In genomic region chr5:98770158-98770910, GRCh38 we compare ENCODE assay signal across 8 cellular contexts. TPM values are rescaled to one million over a fixed set of nuclear protein-coding genes. Genes with fewer than 3 reads are reported as not detected.
DNase-seq lines count a peak whose midpoint lies in the region; ATAC-seq and TF ChIP-seq lines count a peak whose summit lies in the region.

No MANE protein-coding gene starts in this region.

- H3K9me3 ChIP-seq in Caco-2 (no peaks in the 10 kb centered on the region), SK-N-SH (no peaks in the 10 kb centered on the region), left lung (no peaks in the 10 kb centered on the region)

- no peak for TF ChIP-seq EP300 in SK-N-SH (IDR thresholded peaks at IDR 0.05; ENCODE audit: borderline replicate concordance in 1 of 2, low read depth in 1 of 2, low read length in 1 of 2)

- DNase-seq in Caco-2 (peak in 1 of 2 experiments; percentile 46), SK-N-SH (peak; percentile 48), left lung (peak; percentile 43 to 78)
- no peak for DNase-seq in central memory CD8-positive, alpha-beta T cell (ENCODE audit: low spot score in 2 of 2)
- DNase-seq in stimulated activated CD8-positive, alpha-beta memory T cell treated with anti-CD3 and anti-CD28 coated beads, Interleukin-4, amount 100 ng/mL, for 48 hours = peak; percentile 42

- CTCF ChIA-PET in Caco-2 (lab: Charles Lee) = interaction anchor here (0.6 to 2.4 kb wide), 4 partner anchors 9 to 1236 kb away, joined by 3 to 20 read pairs (median 3); no protein-coding TSS in a partner anchor
- CTCF ChIA-PET in SK-N-SH (lab: Yijun Ruan, JAX) = interaction anchor here (0.6 to 13.6 kb wide), 24 partner anchors 8 to 1539 kb away, joined by 3 to 409 read pairs (median 4); partner anchors contain the start of gene CHD1

- H3K27me3 ChIP-seq in Caco-2 (replicated peaks; ENCODE audit: control insufficient read depth, insufficient read depth, low read length) = no peaks in the 10 kb centered on the region; the same call in 1 of the 2 replicates
- H3K27me3 ChIP-seq in SK-N-SH (ENCODE audit: insufficient read depth) = no peaks in the 10 kb centered on the region
- H3K27me3 ChIP-seq in left lung = peaks cover 0 to 98% of the 10 kb centered on the region in 2 donors

- no peaks in the 10 kb centered on the region for H3K9me2 ChIP-seq in SK-N-SH

- H3K4me3 ChIP-seq in Caco-2 (ENCODE audit: low read depth, low read length) (peak overlapping the region; percentile 46), SK-N-SH (ENCODE audit: low read depth in 2 of 2, low read length in 1 of 2) (peak overlapping the region; percentile 83 to 90), left lung (peak overlapping the region; percentile 54 to 57)

- peaks cover 28% of the 10 kb centered on the region for H3K36me3 Mint-ChIP-seq in Caco-2 (ENCODE audit: insufficient read depth, unreplicated experiment)
- H3K36me3 Mint-ChIP-seq in IgD-negative memory B cell = no peaks in the 10 kb centered on the region
- peaks cover 12% of the 10 kb centered on the region for H3K36me3 Mint-ChIP-seq in central memory CD8-positive, alpha-beta T cell (ENCODE audit: insufficient read depth)

- intact Hi-C loops in Caco-2 (cut with micrococcal nuclease; ENCODE audit: unreplicated experiment) (loop anchor here (2.0 to 10.0 kb wide), 5 partner anchors 262 to 1588 kb away; partner anchors contain the start of gene RIOK2), left lung (cut with DNase I) (no loop called here)

- H3K27me3 Mint-ChIP-seq in Caco-2 (ENCODE audit: insufficient read depth, unreplicated experiment) = no peaks in the 10 kb centered on the region
- peaks cover 19% of the 10 kb centered on the region for H3K27me3 Mint-ChIP-seq in IgD-negative memory B cell
- peaks cover 88% of the 10 kb centered on the region for H3K27me3 Mint-ChIP-seq in central memory CD8-positive, alpha-beta T cell

- H3K4me3 Mint-ChIP-seq in Caco-2 (ENCODE audit: unreplicated experiment) = peak overlapping the region; percentile 82
- peak overlapping the region; percentile 94 to 98 (median 96) for H3K4me3 Mint-ChIP-seq in IgD-negative memory B cell
- H3K4me3 Mint-ChIP-seq in central memory CD8-positive, alpha-beta T cell = peak overlapping the region; percentile 91

- H3K4me1 Mint-ChIP-seq in Caco-2 (ENCODE audit: low read depth, unreplicated experiment) = peaks cover 9% of the 10 kb centered on the region
- H3K4me1 Mint-ChIP-seq in IgD-negative memory B cell = peaks cover 12 to 38% (median 36%) of the 10 kb centered on the region in 3 donors
- H3K4me1 Mint-ChIP-seq in central memory CD8-positive, alpha-beta T cell = peaks cover 55% of the 10 kb centered on the region

- H3K9me3 Mint-ChIP-seq in Caco-2 (ENCODE audit: unreplicated experiment) = no peaks in the 10 kb centered on the region
- no peaks in the 10 kb centered on the region for H3K9me3 Mint-ChIP-seq in IgD-negative memory B cell
- H3K9me3 Mint-ChIP-seq in central memory CD8-positive, alpha-beta T cell = no peaks in the 10 kb centered on the region

- WGBS in SK-N-SH (ENCODE audit: low lambda C conversion rate) = 2% methylated on average over 26 of the region's 42 CpGs

- no peak for ATAC-seq in central memory CD8-positive, alpha-beta T cell (replicated peaks; ENCODE audit: extremely low read depth, poor library complexity, severe bottlenecking)
- ATAC-seq in left lung (peak; percentile 4), GM19467 (IDR thresholded peaks at IDR 0.05; ENCODE audit: unreplicated experiment) (no peak), HG03139 (IDR thresholded peaks at IDR 0.05; ENCODE audit: unreplicated experiment) (no peak)

- POLR2A ChIA-PET in Caco-2 (lab: Charles Lee) (no interaction called here), SK-N-SH (lab: Yijun Ruan, JAX) (interaction anchor here (0.6 kb wide), 1 partner anchor 1163 kb away, joined by 3 read pairs; no protein-coding TSS in a partner anchor)

- H3K36me3 ChIP-seq in Caco-2 (ENCODE audit: control insufficient read depth, insufficient read depth, low read length) (no peaks in the 10 kb centered on the region), SK-N-SH (replicated peaks in 1 of 2; ENCODE audit: control insufficient read depth in 1 of 2, insufficient read depth in 2 of 2, low read length in 1 of 2) (peaks cover 0 to 25% of the 10 kb centered on the region in 2 experiments), left lung (no peaks in the 10 kb centered on the region)

- no TSS peak for BruUV-seq in Caco-2 (replicated peaks; lab: Mats Ljungman, UMichigan)

- H3K4me2 ChIP-seq in SK-N-SH = peak overlapping the region; percentile 90

- no peak for TF ChIP-seq CTCF in Caco-2 (IDR thresholded peaks at IDR 0.05; ENCODE audit: insufficient read depth in 1 of 2, low read depth in 1 of 2, low read length in 1 of 2, severe bottlenecking in 1 of 2, unreplicated experiment in 1 of 2)
- no peak for TF ChIP-seq CTCF in SK-N-SH (IDR thresholded peaks at IDR 0.05)
- no peak for TF ChIP-seq CTCF in left lung (IDR thresholded peaks at IDR 0.05)

- peaks cover 8% of the 10 kb centered on the region for H3K4me1 ChIP-seq in Caco-2
- H3K4me1 ChIP-seq in SK-N-SH (ENCODE audit: control insufficient read depth in 1 of 2, insufficient read depth in 2 of 2, low read depth in 1 of 2, low read length in 1 of 2) = peaks cover 9 to 15% of the 10 kb centered on the region in 2 experiments; a peak in 3 of 4 replicates
- H3K4me1 ChIP-seq in left lung = peaks cover 19 to 64% of the 10 kb centered on the region in 2 donors

- H3K27ac ChIP-seq in SK-N-SH (ENCODE audit: low read depth in 2 of 2, low read length in 1 of 2) (peak overlapping the region; percentile 71 to 96), left lung (peak overlapping the region; percentile 70 to 71)

- peaks cover 30% of the 10 kb centered on the region for H3F3A ChIP-seq in SK-N-SH (replicated peaks; ENCODE audit: insufficient read depth)

- H2AFZ ChIP-seq in SK-N-SH (ENCODE audit: low read depth) = peak overlapping the region; percentile 17; the same call in 1 of the 2 replicates

- peaks cover 14% of the 10 kb centered on the region for H4K20me1 ChIP-seq in SK-N-SH (ENCODE audit: insufficient read depth)

- H3K27ac Mint-ChIP-seq in Caco-2 (ENCODE audit: unreplicated experiment) (peak overlapping the region; percentile 82), IgD-negative memory B cell (peak overlapping the region; percentile 63 to 88 (median 72))
- peak overlapping the region; percentile 79 for H3K27ac Mint-ChIP-seq in central memory CD8-positive, alpha-beta T cell (ENCODE audit: low read depth)

- peak overlapping the region; percentile 99 for H3K9ac ChIP-seq in SK-N-SH

- no peak for TF ChIP-seq RAD21 in SK-N-SH (IDR thresholded peaks at IDR 0.05; ENCODE audit: low read length)

- peaks cover 59% of the 10 kb centered on the region for H3K79me2 ChIP-seq in SK-N-SH (ENCODE audit: insufficient read depth)

TF ChIP-seq in SK-N-SH, 30 proteins besides CTCF, POLR2A, EP300 and RAD21:
- TF ChIP-seq TCF12 (IDR thresholded peaks at IDR 0.05) (0 out of 2 replicates have a peak, but pooled peaks have one; percentile 7), MAX (IDR thresholded peaks at IDR 0.05; ENCODE audit: low read depth) (0 out of 2 replicates have a peak, but pooled peaks have one; percentile 2), YY1 (IDR thresholded peaks at IDR 0.05; ENCODE audit: low read depth) (no peak), MXI1 (IDR thresholded peaks at IDR 0.05; ENCODE audit: low read depth, low read length) (peak; percentile 36; the same call in 1 of the 2 replicates), NFIC (IDR thresholded peaks at IDR 0.05; ENCODE audit: borderline replicate concordance) (peak; percentile 69)
TF ChIP-seq in SK-N-SH: peak in this region for 4.

RNA-seq across cellular contexts. Expression of gene RGMB, which starts 3.1 kb away (rescaled TPM):
- total RNA-seq in Caco-2 (2022) = 16.4 and 17.8 TPM in 2 replicates
- 5.2 TPM for polyA plus RNA-seq in IgD-negative memory B cell
- polyA plus RNA-seq in SK-N-SH (2012; rRNA removed) = 72.6 and 86.7 TPM in 2 replicates
- polyA plus RNA-seq in SK-N-SH (2012; cell fraction: cytosol; rRNA removed) = 71.7 and 77.5 TPM in 2 replicates
- polyA plus RNA-seq in SK-N-SH (2012; cell fraction: nucleus; rRNA removed) = 242 and 373 TPM in 2 replicates
- total RNA-seq in left lung = 10 to 100 TPM; 12.2 to 21.3 TPM

Comparison
In these comparisons a context has a peak if more than half of its experiments do, and no peak if none do; other contexts are left out.
1. DNase-seq: peak in SK-N-SH (single experiment), left lung (2 of 2) and stimulated activated CD8-positive, alpha-beta memory T cell treated with anti-CD3 and anti-CD28 coated beads, Interleukin-4, amount 100 ng/mL, for 48 hours (single experiment); none in central memory CD8-positive, alpha-beta T cell (0 of 2).
2. Peak in every context shown above with its lines, with median percentiles within 50 percentile points of each other: H3K4me3 ChIP-seq, H3K27ac Mint-ChIP-seq and H3K4me3 Mint-ChIP-seq.